Comparison of ENCODE assay signal across 16 cellular contexts in the genomic region with DNA sequence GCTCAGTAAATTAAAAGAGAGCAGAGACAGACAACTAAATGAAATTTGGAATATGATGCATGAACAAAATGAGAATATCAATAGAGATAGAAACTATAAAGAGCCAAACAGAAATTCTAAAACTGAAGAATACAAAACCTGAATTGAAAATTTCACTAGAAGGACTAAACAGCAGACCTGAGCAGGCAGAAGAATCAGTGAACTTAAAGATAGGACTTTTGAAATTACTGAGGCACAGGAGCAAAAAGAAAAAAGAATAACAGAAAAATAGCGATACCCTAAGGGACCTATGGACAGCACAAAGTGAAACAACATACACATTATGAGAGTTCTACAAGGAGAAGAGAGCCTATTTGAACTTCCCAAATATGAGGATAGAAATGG. TPM values are rescaled to one million over a fixed set of nuclear protein-coding genes. Genes with fewer than 3 reads are reported as not detected.
DNase-seq lines count a peak whose midpoint lies in the region; ATAC-seq and TF ChIP-seq lines count a peak whose summit lies in the region.
"Had no signal": no experiment of that assay in that cellular context is flagged by ENCODE, and none has a peak within 500 bp of the region (broad histone marks: within the 10 kb centered on the region; RNA-seq: fewer than 3 reads in every experiment).

No MANE protein-coding gene starts in this region.

- H3K9ac ChIP-seq in Karpas-422 (ENCODE audit: low read length), result no peak overlapping the region
- H3K9ac ChIP-seq: KMS-11, parathyroid adenoma had no signal

- peak overlapping the region; percentile 94 for H3K27ac Mint-ChIP-seq in activated T-cell treated with anti-CD3 and anti-CD28 coated beads, Interleukin-2, amount 50 U/mL, for 72 hours
- peak overlapping the region in 2 of 3 donors; percentile 10 to 44 for H3K27ac Mint-ChIP-seq in IgD-negative memory B cell
- peak overlapping the region; percentile 90 for H3K27ac Mint-ChIP-seq in activated naive CD8-positive, alpha-beta T cell
- H3K27ac Mint-ChIP-seq in natural killer cell, result peak overlapping the region; percentile 83 to 90

- ATAC-seq in activated T-cell treated with anti-CD3 and anti-CD28 coated beads, Interleukin-2, amount 50 U/mL, for 72 hours (replicated peaks in 1 of 2), result no peak
- ATAC-seq in natural killer cell (no peak), HG03565 (IDR thresholded peaks at IDR 0.05; ENCODE audit: unreplicated experiment) (no peak)

- H3K79me2 ChIP-seq in Karpas-422 (ENCODE audit: low read length), result no peaks in the 10 kb centered on the region

- no peaks in the 10 kb centered on the region; the same call in 1 of the 2 replicates for H3K4me1 ChIP-seq in Karpas-422 (ENCODE audit: low read length)
- H3K4me1 ChIP-seq: parathyroid adenoma, SJSA1, tibial artery had no signal

- no peak overlapping the region for H3K4me2 ChIP-seq in Karpas-422 (ENCODE audit: low read depth, low read length, poor library complexity, severe bottlenecking)
- H3K4me2 ChIP-seq: KMS-11 had no signal

- TF ChIP-seq CTCF in natural killer cell (IDR thresholded peaks at IDR 0.05), result no peak

- no peak for DNase-seq in activated T-cell treated with anti-CD3 and anti-CD28 coated beads, Interleukin-2, amount 50 U/mL, for 72 hours
- DNase-seq in activated T-cell treated with anti-CD3 and anti-CD28 coated beads, Interleukin-2, amount 50 U/mL, for 48 hours, result no peak
- DNase-seq in natural killer cell (no peak), NCI-H187 treated with DMSO at 0.1 percent for 48 hours (lab: John Stamatoyannopoulos, UW) (no peak), Karpas-422 (no peak)

- H3K27me3 ChIP-seq in Karpas-422 (ENCODE audit: low read length), result no peaks in the 10 kb centered on the region
- H3K27me3 ChIP-seq: Peyer's patch, stomach, tibial artery had no signal

- H3K9me3 Mint-ChIP-seq in activated T-cell treated with anti-CD3 and anti-CD28 coated beads, Interleukin-2, amount 50 U/mL, for 72 hours, result peaks cover 0 to 5% of the 10 kb centered on the region in 2 donors
- H3K9me3 Mint-ChIP-seq in IgD-negative memory B cell (peaks cover 0 to 3% (median 0%) of the 10 kb centered on the region in 3 donors), natural killer cell (peaks cover 0 to 2% of the 10 kb centered on the region in 2 donors)
- H3K9me3 Mint-ChIP-seq in activated naive CD8-positive, alpha-beta T cell (ENCODE audit: low read depth), result no peaks in the 10 kb centered on the region
- H3K9me3 Mint-ChIP-seq: neural crest cell had no signal

- H3K4me3 ChIP-seq in Karpas-422 (ENCODE audit: low read length), result no peak overlapping the region
- H3K4me3 ChIP-seq: coronary artery, Peyer's patch, SJSA1, stomach, tibial artery had no signal

- H3K9me3 ChIP-seq in Karpas-422 (ENCODE audit: low read length), result no peaks in the 10 kb centered on the region
- H3K9me3 ChIP-seq: Peyer's patch, SJSA1, stomach, tibial artery had no signal

- H3K9me2 ChIP-seq in Karpas-422 (replicated peaks; ENCODE audit: insufficient read depth, low read length), result no peaks in the 10 kb centered on the region

- H3K36me3 Mint-ChIP-seq in activated T-cell treated with anti-CD3 and anti-CD28 coated beads, Interleukin-2, amount 50 U/mL, for 72 hours (ENCODE audit: insufficient read depth in 2 of 2), result peaks cover 16 to 51% of the 10 kb centered on the region in 2 donors
- H3K36me3 Mint-ChIP-seq in IgD-negative memory B cell (peaks cover 14% of the 10 kb centered on the region), natural killer cell (peaks cover 39% of the 10 kb centered on the region)
- H3K36me3 Mint-ChIP-seq in activated naive CD8-positive, alpha-beta T cell, result peaks cover 24% of the 10 kb centered on the region

- intact Hi-C loops in natural killer cell (cut with micrococcal nuclease), result loop anchor here (1.0 kb wide), 2 partner anchors 187 to 416 kb away; no protein-coding TSS in a partner anchor

- no peak overlapping the region for H3K27ac ChIP-seq in Karpas-422 (ENCODE audit: low read length)
- H3K27ac ChIP-seq: coronary artery, KMS-11, parathyroid adenoma, SJSA1, stomach, tibial artery had no signal

- H3K36me3 ChIP-seq in Karpas-422 (ENCODE audit: insufficient read depth, low read length), result no peaks in the 10 kb centered on the region
- H3K36me3 ChIP-seq: SJSA1 had no signal

- no peaks in the 10 kb centered on the region for H4K20me1 ChIP-seq in Karpas-422 (ENCODE audit: insufficient read depth, low read depth, low read length)

- H3K27me3 Mint-ChIP-seq in activated T-cell treated with anti-CD3 and anti-CD28 coated beads, Interleukin-2, amount 50 U/mL, for 72 hours (ENCODE audit: low read depth), result no peaks in the 10 kb centered on the region
- no peaks in the 10 kb centered on the region for H3K27me3 Mint-ChIP-seq in IgD-negative memory B cell
- H3K27me3 Mint-ChIP-seq in activated naive CD8-positive, alpha-beta T cell, result no peaks in the 10 kb centered on the region
- H3K27me3 Mint-ChIP-seq in natural killer cell (ENCODE audit: low read depth in 2 of 2), result no peaks in the 10 kb centered on the region

- peaks cover 63% of the 10 kb centered on the region for H3K4me1 Mint-ChIP-seq in activated T-cell treated with anti-CD3 and anti-CD28 coated beads, Interleukin-2, amount 50 U/mL, for 72 hours (ENCODE audit: low read depth)
- H3K4me1 Mint-ChIP-seq in IgD-negative memory B cell (peaks cover 19 to 36% (median 27%) of the 10 kb centered on the region in 3 donors), natural killer cell (peaks cover 59 to 60% of the 10 kb centered on the region in 2 donors)
- H3K4me1 Mint-ChIP-seq in activated naive CD8-positive, alpha-beta T cell (ENCODE audit: low read depth), result peaks cover 63% of the 10 kb centered on the region

- H2AFZ ChIP-seq in Karpas-422 (ENCODE audit: low read length), result no peak overlapping the region
- H2AFZ ChIP-seq: parathyroid adenoma had no signal

- peak overlapping the region; percentile 9 to 81 for H3K4me3 Mint-ChIP-seq in activated T-cell treated with anti-CD3 and anti-CD28 coated beads, Interleukin-2, amount 50 U/mL, for 72 hours
- H3K4me3 Mint-ChIP-seq in IgD-negative memory B cell (no peak overlapping the region), natural killer cell (peak overlapping the region; percentile 74)
- H3K4me3 Mint-ChIP-seq in activated naive CD8-positive, alpha-beta T cell, result peak overlapping the region; percentile 24
- H3K4me3 Mint-ChIP-seq: neural crest cell had no signal

RNA-seq across cellular contexts. Expression of a gene that starts 41.6 kb away (rescaled TPM):
- 10 to 100 TPM; 35.2 to 40.6 TPM for total RNA-seq in activated T-cell treated with anti-CD3 and anti-CD28 coated beads, Interleukin-2, amount 50 U/mL, for 72 hours
- 33.0 TPM for polyA plus RNA-seq in IgD-negative memory B cell
- total RNA-seq in natural killer cell, result 10 to 100 TPM; 30.8 to 40.5 (median 32.1) TPM
- 30.3 and 36.4 TPM in 2 replicates for total RNA-seq in Karpas-422 (2014; rRNA removed; shearing (Covaris generic); ENCODE audit: low replicate concordance)

RNA-seq across cellular contexts. Expression of a gene that starts 41.7 kb away (rescaled TPM):
- 10 to 100 TPM; 29.4 to 32.2 TPM for total RNA-seq in activated T-cell treated with anti-CD3 and anti-CD28 coated beads, Interleukin-2, amount 50 U/mL, for 72 hours
- 34.0 TPM for polyA plus RNA-seq in IgD-negative memory B cell
- total RNA-seq in natural killer cell, result 10 to 100 TPM; 27.4 to 39.6 (median 36.1) TPM
- 39.1 and 66.2 TPM in 2 replicates for total RNA-seq in Karpas-422 (2014; rRNA removed; shearing (Covaris generic); ENCODE audit: low replicate concordance)

Comparison
In these comparisons a context has a peak if more than half of its experiments do, and no peak if none do; other contexts are left out.
1. H3K27ac Mint-ChIP-seq: peak in every context shown above with its lines; median percentile 94 in activated T-cell treated with anti-CD3 and anti-CD28 coated beads, Interleukin-2, amount 50 U/mL, for 72 hours; 90 in activated naive CD8-positive, alpha-beta T cell; 86 in natural killer cell; 27 in IgD-negative memory B cell.
2. H3K4me3 Mint-ChIP-seq: peak in activated T-cell treated with anti-CD3 and anti-CD28 coated beads, Interleukin-2, amount 50 U/mL, for 72 hours (2 of 2), activated naive CD8-positive, alpha-beta T cell (single experiment) and natural killer cell (single experiment); none in IgD-negative memory B cell (0 of 4).